In the genomic region with DNA sequence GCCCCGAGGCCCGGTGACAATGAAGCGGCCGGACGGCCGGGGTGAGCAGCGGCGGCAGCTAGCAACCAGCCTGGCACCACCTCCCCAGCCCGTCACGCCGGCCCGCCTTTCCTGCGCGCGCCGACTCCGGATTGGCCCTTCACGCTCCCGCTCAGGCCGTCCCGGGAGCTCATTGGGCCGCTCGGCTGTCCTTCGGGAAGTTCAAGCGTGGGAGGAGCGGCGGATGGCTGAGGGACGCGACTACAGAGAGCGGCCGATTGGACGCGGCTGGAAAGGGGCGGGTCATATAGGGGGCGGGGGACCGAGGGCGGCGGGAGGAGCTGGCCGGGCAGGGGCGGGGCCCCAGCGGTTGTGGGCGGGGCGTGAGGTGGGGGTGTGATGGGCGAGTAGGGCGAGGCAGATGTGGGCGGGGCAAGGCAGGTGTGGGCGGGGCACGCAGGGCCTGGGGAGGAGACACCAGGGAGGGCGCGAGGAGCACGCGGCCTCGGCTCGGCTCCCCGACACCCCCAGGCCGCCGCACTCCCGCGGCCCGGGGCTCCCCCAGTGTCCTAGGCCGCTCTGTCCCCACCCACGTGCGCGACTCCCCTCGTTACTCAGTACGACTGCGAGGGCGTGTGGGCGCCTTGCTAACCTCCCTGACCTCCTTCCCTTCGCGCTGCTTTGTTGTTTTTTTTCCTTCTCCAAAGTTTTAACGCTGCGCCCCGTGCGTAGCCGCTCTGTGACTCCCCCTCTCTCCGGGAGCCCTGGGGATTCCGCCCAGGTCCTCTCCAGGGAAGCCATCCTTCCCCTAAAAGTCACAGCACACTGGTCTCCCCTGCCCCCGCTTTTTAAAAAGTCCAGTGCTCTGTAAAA, we compare ENCODE assay signal across 1 cellular context.
TF ChIP-seq lines count a peak whose summit lies in the region.

A gene (minus strand): TSS at position 60 of the 852 bp plus-strand sequence. CDS start 2,909 bp downstream, outside the sequence.

TF ChIP-seq in GM12878, 131 proteins besides CTCF, POLR2A, EP300 and RAD21 (continued from another document):
- TF ChIP-seq, protein P1, sequence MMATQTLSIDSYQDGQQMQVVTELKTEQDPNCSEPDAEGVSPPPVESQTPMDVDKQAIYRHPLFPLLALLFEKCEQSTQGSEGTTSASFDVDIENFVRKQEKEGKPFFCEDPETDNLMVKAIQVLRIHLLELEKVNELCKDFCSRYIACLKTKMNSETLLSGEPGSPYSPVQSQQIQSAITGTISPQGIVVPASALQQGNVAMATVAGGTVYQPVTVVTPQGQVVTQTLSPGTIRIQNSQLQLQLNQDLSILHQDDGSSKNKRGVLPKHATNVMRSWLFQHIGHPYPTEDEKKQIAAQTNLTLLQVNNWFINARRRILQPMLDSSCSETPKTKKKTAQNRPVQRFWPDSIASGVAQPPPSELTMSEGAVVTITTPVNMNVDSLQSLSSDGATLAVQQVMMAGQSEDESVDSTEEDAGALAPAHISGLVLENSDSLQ (IDR thresholded peaks at IDR 0.05): peak; percentile 99
- TF ChIP-seq HDAC6 (IDR thresholded peaks at IDR 0.05; ENCODE audit: unreplicated experiment) (no peak), SP1 (IDR thresholded peaks at IDR 0.05; ENCODE audit: low read depth, low read length) (peak; percentile 99), HCFC1 (IDR thresholded peaks at IDR 0.05; ENCODE audit: low read length) (no peak), TCF12 (IDR thresholded peaks at IDR 0.05; ENCODE audit: low read depth, low read length) (0 out of 2 replicates have a peak, but pooled peaks have one; percentile 27), NBN (IDR thresholded peaks at IDR 0.05) (0 out of 2 replicates have a peak, but pooled peaks have one; percentile 58), NRF1 (conservative IDR thresholded peaks at IDR 0.05; ENCODE audit: low read depth, low read length) (0 out of 2 replicates have a peak, but pooled peaks have one; percentile 7), RB1 (IDR thresholded peaks at IDR 0.05; ENCODE audit: borderline replicate concordance) (peak; percentile 95; the same call in 1 of the 2 replicates), EGR1 (IDR thresholded peaks at IDR 0.05; ENCODE audit: borderline replicate concordance in 1 of 2, low read depth in 2 of 2, low read length in 2 of 2) (peak in 1 of 2 experiments; percentile 79; a peak in 2 of 3 replicates), DPF2 (IDR thresholded peaks at IDR 0.05) (peak; percentile 98), BACH1 (IDR thresholded peaks at IDR 0.05; ENCODE audit: borderline replicate concordance) (peak; percentile 24; the same call in 1 of the 2 replicates), SUZ12 (IDR thresholded peaks at IDR 0.05; ENCODE audit: unreplicated experiment) (no peak)
